Comparison of ENCODE assay signal across 20 cellular contexts in the genomic region with DNA sequence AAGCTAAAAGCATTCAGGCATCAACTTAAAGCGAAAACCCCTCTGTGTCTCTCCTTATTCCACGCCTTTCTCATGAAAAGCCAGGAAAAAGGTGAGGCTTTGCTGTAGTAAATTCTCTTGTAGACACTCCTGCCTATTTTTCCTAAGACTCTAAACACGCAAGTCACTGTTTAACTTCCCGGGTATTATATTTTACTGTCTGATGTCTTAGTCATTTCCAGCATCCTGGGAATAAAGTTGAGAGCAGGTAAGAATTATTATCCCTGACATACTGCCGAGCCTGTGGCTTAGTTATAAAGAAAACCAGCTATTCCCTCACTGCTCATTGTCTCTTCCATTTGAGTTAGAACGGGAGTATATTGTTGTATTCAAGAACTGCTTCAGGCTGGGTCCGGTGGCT.
A peak's percentile ranks its signal among the peaks of the same experiment; 100 is the strongest.
DNase-seq lines count a peak whose midpoint lies in the region; ATAC-seq, FAIRE-seq and TF ChIP-seq lines count a peak whose summit lies in the region.
"Had no signal": no experiment of that assay in that cellular context is flagged by ENCODE, and none has a peak within 500 bp of the region (broad histone marks: within the 10 kb centered on the region; RNA-seq: fewer than 3 reads in every experiment).

No MANE protein-coding gene starts in this region.

- H3K27me3 ChIP-seq in colonic mucosa: no peaks in the 10 kb centered on the region
- no peaks in the 10 kb centered on the region for H3K27me3 ChIP-seq in small intestine (ENCODE audit: control insufficient read depth in 2 of 2, insufficient read depth in 2 of 2, low read length in 2 of 2)

- no peak for TF ChIP-seq CTCF in colonic mucosa (IDR thresholded peaks at IDR 0.05)

- H3K27ac ChIP-seq in colonic mucosa (peak overlapping the region; percentile 3), small intestine (ENCODE audit: low read depth in 1 of 2, low read length in 1 of 2) (no peak overlapping the region)
- H3K27ac ChIP-seq: A549, C4-2B had no signal

- H3K9me3 ChIP-seq in colonic mucosa (no peaks in the 10 kb centered on the region), small intestine (ENCODE audit: control insufficient read depth, low read depth) (no peaks in the 10 kb centered on the region)
- H3K9me3 ChIP-seq: A549 had no signal

- H3K36me3 ChIP-seq in colonic mucosa (no peaks in the 10 kb centered on the region), small intestine (ENCODE audit: control insufficient read depth in 2 of 2, insufficient read depth in 2 of 2, low read length in 2 of 2) (no peaks in the 10 kb centered on the region)

- no peak for FAIRE-seq in small intestine (lab: Jason Lieb, UNC)
- FAIRE-seq: A549, HTR-8/SVneo had no signal

- H3K4me1 ChIP-seq in colonic mucosa (no peaks in the 10 kb centered on the region), small intestine (ENCODE audit: control insufficient read depth in 2 of 2, insufficient read depth in 1 of 2, low read depth in 1 of 2, low read length in 1 of 2) (peaks cover 0 to 2% of the 10 kb centered on the region in 2 donors)
- H3K4me1 ChIP-seq: A549 had no signal

- in situ Hi-C loops in Caki2 (cut with HindIII; ENCODE audit: low pct_unique_long_range_greater_than_20kb, low sequenced_read_pairs): no loop called here

- WGBS in small intestine, 3 donors: 76 to 86% (median 81%) methylated on average over 7 of the region's 7 CpGs

- no peak overlapping the region for H3K9ac ChIP-seq in colonic mucosa (ENCODE audit: low read depth in 2 of 2, low read length in 2 of 2)

- intact Hi-C loops in colonic mucosa (cut with DNase I): no loop called here
- intact Hi-C loops in left colon (cut with DNase I, micrococcal nuclease): no loop called here

- H3K4me3 ChIP-seq in colonic mucosa: no peak overlapping the region
- H3K4me3 ChIP-seq in small intestine (ENCODE audit: low read depth in 1 of 2, low read length in 2 of 2): no peak overlapping the region
- H3K4me3 ChIP-seq: A549 had no signal

- ATAC-seq in left colon: peak; percentile 88
- ATAC-seq: A549, HCT116 had no signal

- peak; percentile 12 for DNase-seq in Caki2 (ENCODE audit: low read depth)
- no peak for DNase-seq in colonic mucosa
- no peak for DNase-seq in left colon
- DNase-seq in renal cortical epithelial cell (ENCODE audit: low read depth): peak; percentile 34
- DNase-seq in small intestine: no peak
- DNase-seq in NCI-H2227 treated with DMSO at 0.1 percent for 48 hours (lab: John Stamatoyannopoulos, UW): no peak
- DNase-seq in NCI-H345 treated with DMSO at 0.1 percent for 48 hours (lab: John Stamatoyannopoulos, UW; ENCODE audit: unreplicated experiment): no peak
- no peak for DNase-seq in COR-L47 (lab: John Stamatoyannopoulos, UW)
- DNase-seq: AML-193; Calu3; CD4-positive, alpha-beta T cell; DMS79 treated with DMSO at 0.1 percent for 48 hours; GF-D8; GOT3; H7; HFFc6 had no signal

Comparison
In these comparisons a context has a peak if more than half of its experiments do, and no peak if none do; other contexts are left out.
1. DNase-seq: peak in Caki2 (single experiment) and renal cortical epithelial cell (single experiment); none in colonic mucosa (single experiment), left colon (0 of 2), small intestine (single experiment), NCI-H2227 treated with DMSO at 0.1 percent for 48 hours (single experiment), NCI-H345 treated with DMSO at 0.1 percent for 48 hours (single experiment) and COR-L47 (single experiment).